In genomic region chr19:11379857-11380350, GRCh38 we compare ENCODE assay signal across 9 cellular contexts. TPM values are rescaled to one million over a fixed set of nuclear protein-coding genes. Genes with fewer than 3 reads are reported as not detected.
DNase-seq lines count a peak whose midpoint lies in the region; TF ChIP-seq lines count a peak whose summit lies in the region.
"Had no signal": no experiment of that assay in that cellular context is flagged by ENCODE, and none has a peak within 500 bp of the region (broad histone marks: within the 10 kb centered on the region; RNA-seq: fewer than 3 reads in every experiment).

No MANE protein-coding gene starts in this region.

- H3K36me3 Mint-ChIP-seq in H9 (ENCODE audit: insufficient read depth in 1 of 3, low read depth in 3 of 3) = peaks cover 4 to 19% (median 18%) of the 10 kb centered on the region in 3 experiments; a peak in 6 of 7 replicates
- peaks cover 27% of the 10 kb centered on the region for H3K36me3 Mint-ChIP-seq in activated T-helper 2 cell treated with anti-CD3 and anti-CD28 coated beads, Interferon-gamma antibody, Interleukin-2, Interleukin-4, amounts not matched to agents 10 μg/mL and 5 μg/mL and 100 μg/mL, durations not matched to agents 14 hours and 24 hours and 36 hours (ENCODE audit: low read depth)

- H3K4me1 ChIP-seq in ACC112 (ENCODE audit: control insufficient read depth, insufficient read depth, low read length, unreplicated experiment) = peaks cover 39% of the 10 kb centered on the region
- H3K4me1 ChIP-seq in H9 (ENCODE audit: insufficient read depth, low read length) = no peaks in the 10 kb centered on the region
- H3K4me1 ChIP-seq in muscle layer of duodenum (ENCODE audit: control insufficient read depth in 1 of 2, insufficient read depth in 2 of 2, low read length in 2 of 2) = peaks cover 12 to 65% of the 10 kb centered on the region in 2 donors
- H3K4me1 ChIP-seq in hepatocyte (ENCODE audit: insufficient read depth) = peaks cover 18% of the 10 kb centered on the region
- H3K4me1 ChIP-seq in ascending aorta = peaks cover 17 to 59% of the 10 kb centered on the region in 2 donors

- H3K79me2 ChIP-seq in ACC112 (ENCODE audit: control insufficient read depth, insufficient read depth, low read length, unreplicated experiment) (peaks cover 12% of the 10 kb centered on the region), H9 (ENCODE audit: insufficient read depth, low read length) (no peaks in the 10 kb centered on the region), hepatocyte (peaks cover 10% of the 10 kb centered on the region)

- H3K9ac ChIP-seq in H9 (ENCODE audit: extremely low read depth, insufficient read length, low read length) = no peak overlapping the region

- H3K4me3 ChIP-seq in ACC112 (ENCODE audit: low read depth, low read length) (peak overlapping the region; percentile 85), muscle layer of duodenum (ENCODE audit: low read depth in 1 of 2, low read length in 2 of 2) (peak overlapping the region; percentile 66 to 79), hepatocyte (no peak overlapping the region), ascending aorta (no peak overlapping the region)

- H3K9me3 Mint-ChIP-seq in H9 = no peaks in the 10 kb centered on the region
- no peaks in the 10 kb centered on the region for H3K9me3 Mint-ChIP-seq in activated T-helper 2 cell treated with anti-CD3 and anti-CD28 coated beads, Interferon-gamma antibody, Interleukin-2, Interleukin-4, amounts not matched to agents 10 μg/mL and 5 μg/mL and 100 μg/mL, durations not matched to agents 14 hours and 24 hours and 36 hours

- H3K27ac Mint-ChIP-seq in H9 = no peak overlapping the region; a peak in 2 of 7 replicates
- peak overlapping the region; percentile 100 for H3K27ac Mint-ChIP-seq in activated T-helper 2 cell treated with anti-CD3 and anti-CD28 coated beads, Interferon-gamma antibody, Interleukin-2, Interleukin-4, amounts not matched to agents 10 μg/mL and 5 μg/mL and 100 μg/mL, durations not matched to agents 14 hours and 24 hours and 36 hours

- no peak overlapping the region for H3K18ac ChIP-seq in H9 (ENCODE audit: insufficient read length, low read depth, low read length)

- DNase-seq in H9 (no peak), hypothalamus (lab: John Stamatoyannopoulos, UW) (no peak), hepatocyte (ENCODE audit: low spot score) (no peak), amniotic stem cell (lab: John Stamatoyannopoulos, UW) (no peak), ascending aorta (ENCODE audit: low spot score in 2 of 2) (no peak)
- DNase-seq in activated T-helper 2 cell treated with anti-CD3 and anti-CD28 coated beads, Interferon-gamma antibody, Interleukin-2, Interleukin-4, amounts not matched to agents 10 μg/mL and 5 μg/mL and 100 μg/mL, durations not matched to agents 14 hours and 24 hours and 36 hours (ENCODE audit: low spot score) = no peak
- DNase-seq: NCI-H510A treated with DMSO at 0.1 percent for 48 hours had no signal

- H4K5ac ChIP-seq in H9 (ENCODE audit: insufficient read length, low read depth, low read length) = no peak overlapping the region

- H2BK120ac ChIP-seq in H9 (ENCODE audit: low read depth, low read length, poor library complexity, severe bottlenecking) = no peak overlapping the region

- H3K4ac ChIP-seq in H9 (ENCODE audit: low read depth, low read length) = no peak overlapping the region

- H3T11ph ChIP-seq in H9 (ENCODE audit: low read length) = no peak overlapping the region

- peaks cover 4% of the 10 kb centered on the region for H4K20me1 ChIP-seq in H9 (ENCODE audit: control insufficient read depth, insufficient read depth, insufficient read length)
- H4K20me1 ChIP-seq in hepatocyte (ENCODE audit: insufficient read depth, poor library complexity, severe bottlenecking) = no peaks in the 10 kb centered on the region

- H2AFZ ChIP-seq in ACC112 (ENCODE audit: low read length, unreplicated experiment) (no peak overlapping the region), H9 (ENCODE audit: low read length) (no peak overlapping the region), hepatocyte (no peak overlapping the region)

- H2BK5ac ChIP-seq in H9 (ENCODE audit: insufficient read length, low read length) = no peak overlapping the region

- no peak overlapping the region for H2AK5ac ChIP-seq in H9 (ENCODE audit: insufficient read length, low read length)

- TF ChIP-seq CTCF in H9 (conservative IDR thresholded peaks at IDR 0.05) = no peak
- no peak for TF ChIP-seq CTCF in hepatocyte (IDR thresholded peaks at IDR 0.05; ENCODE audit: poor library complexity)
- no peak for TF ChIP-seq CTCF in ascending aorta (IDR thresholded peaks at IDR 0.05)

- H3K27me3 ChIP-seq in ACC112 (ENCODE audit: insufficient read depth, low read length) (no peaks in the 10 kb centered on the region), H9 (ENCODE audit: insufficient read depth, low read length) (no peaks in the 10 kb centered on the region), muscle layer of duodenum (ENCODE audit: low read depth, low read length) (peaks cover 3% of the 10 kb centered on the region), hepatocyte (no peaks in the 10 kb centered on the region), ascending aorta (no peaks in the 10 kb centered on the region)

- no peak overlapping the region for H2BK15ac ChIP-seq in H9 (ENCODE audit: low read depth, low read length)

- H3K14ac ChIP-seq in H9 (ENCODE audit: insufficient read depth, low read length) = no peak overlapping the region

- no peak overlapping the region for H3K56ac ChIP-seq in H9 (ENCODE audit: insufficient read length, low read depth, low read length)

- H2BK20ac ChIP-seq in H9 (ENCODE audit: low read depth, low read length, poor library complexity, severe bottlenecking) = no peak overlapping the region

- no peak overlapping the region for H2BK12ac ChIP-seq in H9 (ENCODE audit: insufficient read length, low read depth, low read length)

- H3K23me2 ChIP-seq in H9 (ENCODE audit: insufficient read length, low read depth, low read length, poor library complexity, severe bottlenecking) = peaks cover 18% of the 10 kb centered on the region

- H4K8ac ChIP-seq in H9 (replicated peaks; ENCODE audit: insufficient read length, low read depth, low read length) = no peak overlapping the region

- H3K9me2 ChIP-seq in hepatocyte (replicated peaks; ENCODE audit: insufficient read depth) = no peaks in the 10 kb centered on the region

- no peaks in the 10 kb centered on the region for H3K9me3 ChIP-seq in H9 (ENCODE audit: control insufficient read depth, low read depth, low read length)
- H3K9me3 ChIP-seq in muscle layer of duodenum (ENCODE audit: control insufficient read depth in 1 of 2, low read length in 2 of 2) = no peaks in the 10 kb centered on the region
- H3K9me3 ChIP-seq in hepatocyte (ENCODE audit: low read depth) = no peaks in the 10 kb centered on the region
- no peaks in the 10 kb centered on the region for H3K9me3 ChIP-seq in ascending aorta

- H3K27ac ChIP-seq in ACC112 (ENCODE audit: low read depth, low read length) (peak overlapping the region; percentile 62; the same call in 1 of the 2 replicates), H9 (ENCODE audit: insufficient read length, low read depth, low read length) (no peak overlapping the region), muscle layer of duodenum (ENCODE audit: low read length) (no peak overlapping the region), hepatocyte (no peak overlapping the region), ascending aorta (peak overlapping the region in 1 of 2 donors; percentile 84)

- peaks cover 15 to 36% of the 10 kb centered on the region in 2 experiments for H3K4me1 Mint-ChIP-seq in H9
- peaks cover 42% of the 10 kb centered on the region for H3K4me1 Mint-ChIP-seq in activated T-helper 2 cell treated with anti-CD3 and anti-CD28 coated beads, Interferon-gamma antibody, Interleukin-2, Interleukin-4, amounts not matched to agents 10 μg/mL and 5 μg/mL and 100 μg/mL, durations not matched to agents 14 hours and 24 hours and 36 hours (ENCODE audit: low read depth)

- H3K4me3 Mint-ChIP-seq in H9 = peak overlapping the region; percentile 92 to 95
- H3K4me3 Mint-ChIP-seq in activated T-helper 2 cell treated with anti-CD3 and anti-CD28 coated beads, Interferon-gamma antibody, Interleukin-2, Interleukin-4, amounts not matched to agents 10 μg/mL and 5 μg/mL and 100 μg/mL, durations not matched to agents 14 hours and 24 hours and 36 hours (ENCODE audit: low read depth) = peak overlapping the region; percentile 99

- no peak overlapping the region for H3K23ac ChIP-seq in H9 (ENCODE audit: insufficient read length, low read depth, low read length)

- no CpG with 5 or more reads among the region's 7 CpGs for WGBS in H9 (ENCODE audit: extremely low coverage, insufficient read length, low lambda C conversion rate)
- WGBS in hepatocyte (ENCODE audit: low lambda C conversion rate, missing lambda C conversion rate) = 98% methylated on average over 7 of the region's 7 CpGs

- intact Hi-C loops in activated T-helper 2 cell treated with anti-CD3 and anti-CD28 coated beads, Interferon-gamma antibody, Interleukin-2, Interleukin-4, amounts not matched to agents 10 μg/mL and 5 μg/mL and 100 μg/mL, durations not matched to agents 14 hours and 24 hours and 36 hours (cut with micrococcal nuclease) = loop anchor here (5.0 to 10.0 kb wide), 4 partner anchors 42 to 223 kb away; partner anchors contain the start of genes SPC24 and TSPAN16
- intact Hi-C loops in ascending aorta (cut with DNase I) = loop anchor here (2.0 to 5.0 kb wide), 2 partner anchors 39 to 127 kb away; partner anchors contain the start of genes RGL3 and ZNF653

- H3K36me3 ChIP-seq in ACC112 (ENCODE audit: insufficient read depth, low read length) (no peaks in the 10 kb centered on the region), muscle layer of duodenum (ENCODE audit: control insufficient read depth in 1 of 2, insufficient read depth in 2 of 2, low read length in 2 of 2) (peaks cover 0 to 8% of the 10 kb centered on the region in 2 donors), hepatocyte (replicated peaks; ENCODE audit: insufficient read depth, low read depth) (no peaks in the 10 kb centered on the region), ascending aorta (no peaks in the 10 kb centered on the region)

- H4K91ac ChIP-seq in H9 (ENCODE audit: insufficient read length, low read depth, low read length) = no peak overlapping the region

- peaks cover 2% of the 10 kb centered on the region; the same call in 1 of the 2 replicates for H3K27me3 Mint-ChIP-seq in H9 (ENCODE audit: low read depth)
- H3K27me3 Mint-ChIP-seq in activated T-helper 2 cell treated with anti-CD3 and anti-CD28 coated beads, Interferon-gamma antibody, Interleukin-2, Interleukin-4, amounts not matched to agents 10 μg/mL and 5 μg/mL and 100 μg/mL, durations not matched to agents 14 hours and 24 hours and 36 hours (ENCODE audit: low read depth) = peaks cover 11% of the 10 kb centered on the region

- H3K4me2 ChIP-seq in H9 (ENCODE audit: insufficient read depth, insufficient read length, low read length) = peak overlapping the region; percentile 71
- no peak overlapping the region for H3K4me2 ChIP-seq in hepatocyte

- no peaks in the 10 kb centered on the region for H3K79me1 ChIP-seq in H9 (ENCODE audit: insufficient read depth, low read depth, low read length, poor library complexity, severe bottlenecking)

RNA-seq across cellular contexts. Expression of gene EPOR, which starts 4.2 kb away (rescaled TPM):
- total RNA-seq in H9 (2021) (8.9 and 9.3 TPM in 2 replicates), hepatocyte (16.6 and 20.9 TPM in 2 replicates), ascending aorta (0.21 TPM)
- total RNA-seq in activated T-helper 2 cell treated with anti-CD3 and anti-CD28 coated beads, Interferon-gamma antibody, Interleukin-2, Interleukin-4, amounts not matched to agents 10 μg/mL and 5 μg/mL and 100 μg/mL, durations not matched to agents 14 hours and 24 hours and 36 hours = 10.3 TPM in 2 replicates
- polyA plus RNA-seq in hepatocyte = 34.2 and 46.8 TPM in 2 replicates

RNA-seq across cellular contexts. Expression of gene SWSAP1, which starts 5.4 kb away (rescaled TPM):
- 3.8 and 5.2 TPM in 2 replicates for total RNA-seq in H9 (2021)
- total RNA-seq in activated T-helper 2 cell treated with anti-CD3 and anti-CD28 coated beads, Interferon-gamma antibody, Interleukin-2, Interleukin-4, amounts not matched to agents 10 μg/mL and 5 μg/mL and 100 μg/mL, durations not matched to agents 14 hours and 24 hours and 36 hours = 2.6 and 2.8 TPM in 2 replicates
- 2.2 and 3.1 TPM in 2 replicates for total RNA-seq in hepatocyte
- 4.0 and 4.9 TPM in 2 replicates for polyA plus RNA-seq in hepatocyte
- total RNA-seq in ascending aorta = 4.5 TPM

RNA-seq across cellular contexts. Expression of gene PLPPR2, which starts 24.7 kb away (rescaled TPM):
- 6.1 and 8.0 TPM in 2 replicates for total RNA-seq in H9 (2021)
- 2.6 and 3.4 TPM in 2 replicates for total RNA-seq in activated T-helper 2 cell treated with anti-CD3 and anti-CD28 coated beads, Interferon-gamma antibody, Interleukin-2, Interleukin-4, amounts not matched to agents 10 μg/mL and 5 μg/mL and 100 μg/mL, durations not matched to agents 14 hours and 24 hours and 36 hours
- 10.9 and 25.9 TPM in 2 replicates for total RNA-seq in hepatocyte
- polyA plus RNA-seq in hepatocyte = 41.7 and 47.0 TPM in 2 replicates
- total RNA-seq in ascending aorta = 61.4 TPM

RNA-seq across cellular contexts. Expression of gene CCDC159, which starts 33.6 kb away (rescaled TPM):
- total RNA-seq in H9 (2021) = 5.7 and 5.8 TPM in 2 replicates
- total RNA-seq in activated T-helper 2 cell treated with anti-CD3 and anti-CD28 coated beads, Interferon-gamma antibody, Interleukin-2, Interleukin-4, amounts not matched to agents 10 μg/mL and 5 μg/mL and 100 μg/mL, durations not matched to agents 14 hours and 24 hours and 36 hours = 14.6 and 16.3 TPM in 2 replicates
- 10.1 and 14.6 TPM in 2 replicates for total RNA-seq in hepatocyte
- 27.1 and 46.3 TPM in 2 replicates for polyA plus RNA-seq in hepatocyte
- 79.0 TPM for total RNA-seq in ascending aorta

RNA-seq across cellular contexts. Expression of gene TMEM205, which starts 33.8 kb away (rescaled TPM):
- total RNA-seq in H9 (2021) = 69.7 and 73.1 TPM in 2 replicates
- total RNA-seq in activated T-helper 2 cell treated with anti-CD3 and anti-CD28 coated beads, Interferon-gamma antibody, Interleukin-2, Interleukin-4, amounts not matched to agents 10 μg/mL and 5 μg/mL and 100 μg/mL, durations not matched to agents 14 hours and 24 hours and 36 hours = 34.0 and 34.9 TPM in 2 replicates
- 188 TPM in 2 replicates for total RNA-seq in hepatocyte
- polyA plus RNA-seq in hepatocyte = 199 and 212 TPM in 2 replicates
- total RNA-seq in ascending aorta = 225 TPM

Comparison
In these comparisons a context has a peak if more than half of its experiments do, and no peak if none do; other contexts are left out.
1. H3K4me3 ChIP-seq: peak in ACC112 (single experiment) and muscle layer of duodenum (2 of 2); none in hepatocyte (single experiment) and ascending aorta (0 of 2).